ENCODE assay signal across 12 cellular contexts in the genomic region with DNA sequence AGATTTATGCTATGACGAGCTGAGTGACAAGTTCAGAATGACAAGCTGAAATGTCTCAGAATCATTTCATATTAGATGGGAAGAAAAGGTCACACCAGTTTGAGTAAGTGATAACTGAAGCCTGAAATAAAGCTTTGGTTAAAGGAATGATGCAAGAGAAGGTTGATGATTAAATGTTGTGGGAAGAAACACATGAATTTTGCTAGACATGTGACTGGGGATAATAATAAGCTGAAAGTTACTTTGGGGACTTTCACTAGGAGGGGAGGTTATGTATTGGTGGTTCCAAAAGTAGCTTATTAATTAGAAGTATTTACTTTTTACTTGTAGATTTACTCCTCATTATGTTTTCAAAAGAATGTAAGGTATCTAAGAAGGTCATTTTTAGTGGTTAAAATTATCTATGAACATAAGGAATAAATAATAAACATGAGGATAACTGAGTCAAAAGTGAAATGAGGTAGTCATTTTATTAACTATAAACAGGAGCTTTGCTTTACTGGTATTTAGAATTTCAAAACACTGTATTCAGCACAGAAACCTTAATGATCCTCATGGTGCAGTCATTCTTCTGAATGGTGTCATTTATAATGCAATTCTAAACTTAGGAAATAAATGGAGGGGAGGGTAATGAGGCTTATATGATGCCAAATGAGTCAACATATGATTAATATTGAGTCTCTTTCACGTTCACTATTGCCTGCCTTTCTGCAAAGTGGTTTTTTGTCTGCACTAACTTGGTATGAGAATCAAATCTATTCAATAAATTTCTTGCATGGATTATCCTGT.
DNase-seq lines count a peak whose midpoint lies in the region; ATAC-seq and TF ChIP-seq lines count a peak whose summit lies in the region.
"Had no signal": no experiment of that assay in that cellular context is flagged by ENCODE, and none has a peak within 500 bp of the region (broad histone marks: within the 10 kb centered on the region; RNA-seq: fewer than 3 reads in every experiment).

No MANE protein-coding gene starts in this region.

- TF ChIP-seq POLR2A in uterus (IDR thresholded peaks at IDR 0.05), result no peak

- 59 to 72% (median 65%) methylated on average over 2 of the region's 2 CpGs for WGBS in psoas muscle, 3 donors

- intact Hi-C loops in psoas muscle (cut with DNase I) (no loop called here), uterus (cut with DNase I; ENCODE audit: low total_unique reads) (no loop called here), tibial artery (cut with DNase I; ENCODE audit: low total_unique reads) (no loop called here)

- no peak overlapping the region for H3K27ac ChIP-seq in psoas muscle
- H3K27ac ChIP-seq in uterus, result no peak overlapping the region
- no peak overlapping the region for H3K27ac ChIP-seq in tibial artery
- H3K27ac ChIP-seq: gastrocnemius medialis, neutrophil, SJCRH30 had no signal

- H3K9me3 ChIP-seq in psoas muscle (no peaks in the 10 kb centered on the region), uterus (no peaks in the 10 kb centered on the region), tibial artery (no peaks in the 10 kb centered on the region)
- H3K9me3 ChIP-seq: gastrocnemius medialis, neutrophil, SJCRH30 had no signal

- ATAC-seq in GM18909 (IDR thresholded peaks at IDR 0.05; ENCODE audit: poor library complexity, unreplicated experiment) (peak; percentile 63), HG03108 (IDR thresholded peaks at IDR 0.05; ENCODE audit: unreplicated experiment) (peak; percentile 62), psoas muscle (peak; percentile 36 to 56 (median 50)), HG03342 (IDR thresholded peaks at IDR 0.05; ENCODE audit: unreplicated experiment) (no peak)
- ATAC-seq: gastrocnemius medialis had no signal

- TF ChIP-seq CTCF in astrocyte of the spinal cord (IDR thresholded peaks at IDR 0.05; ENCODE audit: low read depth, low read length), result no peak
- no peak for TF ChIP-seq CTCF in psoas muscle (IDR thresholded peaks at IDR 0.05)
- no peak for TF ChIP-seq CTCF in uterus (IDR thresholded peaks at IDR 0.05)
- TF ChIP-seq CTCF in tibial artery (IDR thresholded peaks at IDR 0.05), result no peak

- H3K36me3 ChIP-seq in psoas muscle (ENCODE audit: insufficient read depth in 1 of 2, low read depth in 1 of 2) (no peaks in the 10 kb centered on the region), uterus (no peaks in the 10 kb centered on the region), tibial artery (no peaks in the 10 kb centered on the region)
- H3K36me3 ChIP-seq: gastrocnemius medialis, neutrophil, SJCRH30 had no signal

- H3K4me3 ChIP-seq in astrocyte of the spinal cord (ENCODE audit: low read depth, low read length) (no peak overlapping the region), psoas muscle (no peak overlapping the region), uterus (no peak overlapping the region), tibial artery (no peak overlapping the region)
- H3K4me3 ChIP-seq: gastrocnemius medialis, SJCRH30 had no signal

- in situ Hi-C loops in astrocyte of the spinal cord (cut with HindIII; ENCODE audit: low sequenced_read_pairs), result no loop called here

- DNase-seq in astrocyte of the spinal cord (ENCODE audit: low read depth, low spot score) (peak; percentile 10), psoas muscle (no peak), uterus (no peak), tibial artery (no peak)
- DNase-seq: activated B cell treated with CpG ODN at 0.5 μM for 24 hours, gastrocnemius medialis, NCI-H524 treated with DMSO at 0.1 percent for 48 hours, SJCRH30 had no signal

- H3K27me3 ChIP-seq in psoas muscle (ENCODE audit: insufficient read depth in 3 of 3, low read length in 2 of 3), result no peaks in the 10 kb centered on the region
- no peaks in the 10 kb centered on the region for H3K27me3 ChIP-seq in uterus
- no peaks in the 10 kb centered on the region for H3K27me3 ChIP-seq in tibial artery
- H3K27me3 ChIP-seq: gastrocnemius medialis, neutrophil, SJCRH30 had no signal

- H3K4me1 ChIP-seq in psoas muscle (peaks cover 11% of the 10 kb centered on the region), uterus (no peaks in the 10 kb centered on the region), tibial artery (peaks cover 0 to 91% (median 7%) of the 10 kb centered on the region in 4 donors)
- H3K4me1 ChIP-seq: gastrocnemius medialis, SJCRH30 had no signal
